ENCODE assay signal across 19 cellular contexts in the genomic region with DNA sequence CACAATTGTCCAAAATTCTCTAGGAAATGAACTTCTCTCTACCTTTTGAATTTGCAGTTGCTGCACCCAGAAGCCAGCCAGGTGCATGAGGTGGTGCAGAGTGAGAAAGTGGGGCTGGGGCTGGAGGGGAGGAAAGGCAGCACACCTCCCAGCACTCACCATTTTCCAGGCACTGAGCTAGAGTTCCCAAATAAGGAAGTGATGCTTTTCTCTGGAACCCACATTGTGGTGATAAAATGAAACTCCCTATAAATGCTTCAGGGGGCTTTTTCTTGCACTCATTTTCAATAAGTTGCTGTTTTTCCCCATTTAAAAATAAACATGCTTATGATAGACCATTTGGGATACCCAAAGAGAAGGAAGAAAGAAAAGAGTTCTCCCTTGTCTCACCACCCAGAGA. TPM values are rescaled to one million over a fixed set of nuclear protein-coding genes. Genes with fewer than 3 reads are reported as not detected.
DNase-seq lines count a peak whose midpoint lies in the region; TF ChIP-seq lines count a peak whose summit lies in the region.
"Had no signal": no experiment of that assay in that cellular context is flagged by ENCODE, and none has a peak within 500 bp of the region (broad histone marks: within the 10 kb centered on the region; RNA-seq: fewer than 3 reads in every experiment).

No MANE protein-coding gene starts in this region.

- TF ChIP-seq POLR2A in uterus (IDR thresholded peaks at IDR 0.05): no peak
- TF ChIP-seq POLR2A in adrenal gland (IDR thresholded peaks at IDR 0.05): no peak

- peaks cover 37% of the 10 kb centered on the region for H3K4me1 Mint-ChIP-seq in Caco-2 (ENCODE audit: low read depth, unreplicated experiment)
- peaks cover 33% of the 10 kb centered on the region for H3K4me1 Mint-ChIP-seq in dendritic cell treated with granulocyte-macrophage colony-stimulating factor and Interleukin-4, amounts not matched to agents 40 ng/mL and 50 ng/mL, for 4 days (ENCODE audit: low read depth)
- H3K4me1 Mint-ChIP-seq: CD8-positive, alpha-beta memory T cell had no signal

- intact Hi-C loops in Caco-2 (cut with micrococcal nuclease; ENCODE audit: unreplicated experiment): loop anchor here (5.0 kb wide), 1 partner anchor 47 kb away; no protein-coding TSS in a partner anchor
- intact Hi-C loops in dendritic cell treated with granulocyte-macrophage colony-stimulating factor and Interleukin-4, amounts not matched to agents 40 ng/mL and 50 ng/mL, for 4 days (cut with micrococcal nuclease): no loop called here
- intact Hi-C loops in uterus (cut with DNase I; ENCODE audit: low total_unique reads): no loop called here
- intact Hi-C loops in adrenal gland (cut with DNase I): no loop called here

- CTCF ChIA-PET in Caco-2 (lab: Charles Lee): no interaction called here

- H3K27ac Mint-ChIP-seq in Caco-2 (ENCODE audit: unreplicated experiment): peak overlapping the region; percentile 77
- peak overlapping the region; percentile 27 for H3K27ac Mint-ChIP-seq in dendritic cell treated with granulocyte-macrophage colony-stimulating factor and Interleukin-4, amounts not matched to agents 40 ng/mL and 50 ng/mL, for 4 days
- H3K27ac Mint-ChIP-seq: CD8-positive, alpha-beta memory T cell had no signal

- H3K4me1 ChIP-seq in Caco-2 (peaks cover 57% of the 10 kb centered on the region), uterus (peaks cover 9 to 21% of the 10 kb centered on the region in 2 donors), adrenal gland (replicated peaks in 1 of 2) (peaks cover 0 to 6% of the 10 kb centered on the region in 2 donors)

- H3K4me3 ChIP-seq in Caco-2 (ENCODE audit: low read depth, low read length) (no peak overlapping the region), uterus (no peak overlapping the region), adrenal gland (no peak overlapping the region)
- H3K4me3 ChIP-seq: SJSA1 had no signal

- no peak for TF ChIP-seq CTCF in Caco-2 (IDR thresholded peaks at IDR 0.05; ENCODE audit: insufficient read depth in 1 of 2, low read depth in 1 of 2, low read length in 1 of 2, severe bottlenecking in 1 of 2, unreplicated experiment in 1 of 2)
- TF ChIP-seq CTCF in uterus (IDR thresholded peaks at IDR 0.05): no peak
- TF ChIP-seq CTCF in adrenal gland (IDR thresholded peaks at IDR 0.05): no peak

- H3K27me3 ChIP-seq in Caco-2 (replicated peaks; ENCODE audit: control insufficient read depth, insufficient read depth, low read length) (no peaks in the 10 kb centered on the region), uterus (no peaks in the 10 kb centered on the region), adrenal gland (no peaks in the 10 kb centered on the region)
- H3K27me3 ChIP-seq: SJSA1 had no signal

- POLR2A ChIA-PET in Caco-2 (lab: Charles Lee): no interaction called here

- H3K9me3 Mint-ChIP-seq in Caco-2 (ENCODE audit: unreplicated experiment): no peaks in the 10 kb centered on the region
- no peaks in the 10 kb centered on the region for H3K9me3 Mint-ChIP-seq in dendritic cell treated with granulocyte-macrophage colony-stimulating factor and Interleukin-4, amounts not matched to agents 40 ng/mL and 50 ng/mL, for 4 days

- no peaks in the 10 kb centered on the region for H3K27me3 Mint-ChIP-seq in Caco-2 (ENCODE audit: insufficient read depth, unreplicated experiment)
- peaks cover 3% of the 10 kb centered on the region for H3K27me3 Mint-ChIP-seq in dendritic cell treated with granulocyte-macrophage colony-stimulating factor and Interleukin-4, amounts not matched to agents 40 ng/mL and 50 ng/mL, for 4 days

- no peaks in the 10 kb centered on the region for H3K36me3 ChIP-seq in Caco-2 (ENCODE audit: control insufficient read depth, insufficient read depth, low read length)
- H3K36me3 ChIP-seq in uterus: no peaks in the 10 kb centered on the region
- no peaks in the 10 kb centered on the region for H3K36me3 ChIP-seq in adrenal gland (replicated peaks in 1 of 2)
- H3K36me3 ChIP-seq: SJSA1 had no signal

- peak overlapping the region; percentile 83 to 89 for H3K27ac ChIP-seq in uterus
- H3K27ac ChIP-seq in adrenal gland: no peak overlapping the region
- H3K27ac ChIP-seq: KMS-11, SJSA1 had no signal

- no peak for DNase-seq in Caco-2
- peak; percentile 50 for DNase-seq in MV-4-11 (lab: John Stamatoyannopoulos, UW)
- DNase-seq in uterus: no peak
- no peak for DNase-seq in adrenal gland
- DNase-seq in GDM1 (lab: John Stamatoyannopoulos, UW): no peak
- no peak for DNase-seq in NCI-H1436 treated with DMSO at 0.1 percent for 48 hours (lab: John Stamatoyannopoulos, UW)
- DNase-seq: ACHN; C1 segment of cervical spinal cord; CD8-positive, alpha-beta memory T cell; GOT3; HCEC 1CT; NCI-H1417 treated with DMSO at 0.1 percent for 48 hours; NCI-H1930; NCI-H748 treated with DMSO at 0.1 percent for 48 hours; OCI-M1; T-helper 1 cell had no signal

- no peak overlapping the region for H3K4me3 Mint-ChIP-seq in Caco-2 (ENCODE audit: unreplicated experiment)
- no peak overlapping the region for H3K4me3 Mint-ChIP-seq in dendritic cell treated with granulocyte-macrophage colony-stimulating factor and Interleukin-4, amounts not matched to agents 40 ng/mL and 50 ng/mL, for 4 days
- H3K4me3 Mint-ChIP-seq: CD8-positive, alpha-beta memory T cell had no signal

- BruUV-seq in Caco-2 (replicated peaks; lab: Mats Ljungman, UMichigan): no TSS peak

- peaks cover 5% of the 10 kb centered on the region for H3K36me3 Mint-ChIP-seq in Caco-2 (ENCODE audit: insufficient read depth, unreplicated experiment)
- H3K36me3 Mint-ChIP-seq in dendritic cell treated with granulocyte-macrophage colony-stimulating factor and Interleukin-4, amounts not matched to agents 40 ng/mL and 50 ng/mL, for 4 days (ENCODE audit: low read depth): no peaks in the 10 kb centered on the region
- H3K36me3 Mint-ChIP-seq: CD8-positive, alpha-beta memory T cell had no signal

- H3K9me3 ChIP-seq in Caco-2: no peaks in the 10 kb centered on the region
- no peaks in the 10 kb centered on the region for H3K9me3 ChIP-seq in uterus
- H3K9me3 ChIP-seq in adrenal gland (replicated peaks in 1 of 3): no peaks in the 10 kb centered on the region
- H3K9me3 ChIP-seq: SJSA1 had no signal

RNA-seq across cellular contexts. Expression of a gene that starts 42.7 kb away (rescaled TPM):
- total RNA-seq in Caco-2 (2022) (252 and 263 TPM in 2 replicates), uterus (100 to 1,000 TPM in 1 of 4 donors, 10 to 100 TPM in 3; 27.2 to 110 (median 47.5) TPM), adrenal gland (100 to 1,000 TPM in 6 of 8 donors, 10 to 100 TPM in 2; 75.8 to 188 (median 129) TPM)
- 10 to 100 TPM; 21.0 to 36.5 (median 36.4) TPM for polyA plus RNA-seq in adrenal gland
- polyA plus RNA-seq: CD8-positive, alpha-beta memory T cell had no signal

Comparison
In these comparisons a context has a peak if more than half of its experiments do, and no peak if none do; other contexts are left out.
1. H3K27ac ChIP-seq: peak in uterus (2 of 2); none in adrenal gland (0 of 5).